ENCODE assay signal across 26 cellular contexts in the genomic region with DNA sequence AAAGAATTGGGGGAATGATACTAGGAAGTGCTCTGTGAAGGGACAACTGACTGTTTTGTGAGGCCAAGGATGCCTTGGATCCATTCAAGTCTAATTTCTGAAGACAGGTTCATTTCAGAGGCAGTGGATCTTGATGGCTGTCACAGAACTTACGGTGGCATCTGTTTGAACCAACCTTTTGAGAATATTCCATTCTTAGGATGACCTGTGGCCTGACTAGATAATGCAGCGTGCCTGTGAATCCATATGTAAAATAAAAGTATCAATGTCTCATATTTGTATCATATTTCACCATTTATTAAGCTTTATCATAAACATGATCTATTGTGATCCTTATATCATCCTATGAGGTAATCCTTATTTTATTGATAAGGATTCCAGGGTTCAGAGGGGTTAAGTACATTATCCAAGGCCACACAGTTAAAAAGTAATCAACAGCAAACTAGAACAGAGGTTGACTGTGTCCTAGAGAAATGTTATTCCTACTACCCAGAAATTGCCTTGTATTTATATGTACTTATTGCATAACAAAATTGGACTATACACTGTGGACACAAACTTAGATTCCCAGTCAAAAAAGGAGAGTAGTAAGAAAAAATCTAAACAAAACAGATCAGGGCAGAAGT. TPM values are rescaled to one million over a fixed set of nuclear protein-coding genes. Genes with fewer than 3 reads are reported as not detected.
DNase-seq lines count a peak whose midpoint lies in the region; ATAC-seq, FAIRE-seq and TF ChIP-seq lines count a peak whose summit lies in the region.
"Had no signal": no experiment of that assay in that cellular context is flagged by ENCODE, and none has a peak within 500 bp of the region (broad histone marks: within the 10 kb centered on the region; RNA-seq: fewer than 3 reads in every experiment).

No MANE protein-coding gene starts in this region.

- H3K4me3 ChIP-seq in right lobe of liver (no peak overlapping the region), kidney (ENCODE audit: low read length in 2 of 2) (no peak overlapping the region)
- H3K4me3 ChIP-seq: BLaER1, GM23338 had no signal

- no peak for FAIRE-seq in kidney (lab: Jason Lieb, UNC)
- FAIRE-seq: A204.1, D721Med, GM12891, GM18507 had no signal

- H3K9me3 ChIP-seq in right lobe of liver = no peaks in the 10 kb centered on the region
- H3K9me3 ChIP-seq in kidney (ENCODE audit: control insufficient read depth in 1 of 2, low read length in 2 of 2) = no peaks in the 10 kb centered on the region
- H3K9me3 ChIP-seq: BLaER1 had no signal

- POLR2A ChIA-PET in WTC11 (lab: Charles Lee) = no interaction called here
- POLR2A ChIA-PET in activated CD4-positive, alpha-beta T cell treated with anti-CD3 and anti-CD28 coated beads for 36 hours (lab: Charles Lee) = no interaction called here

- H3K4me3 Mint-ChIP-seq in Calu3 (ENCODE audit: low read depth, unreplicated experiment) = no peak overlapping the region
- H3K4me3 Mint-ChIP-seq in WTC11 = no peak overlapping the region
- no peak overlapping the region for H3K4me3 Mint-ChIP-seq in activated CD4-positive, alpha-beta T cell treated with anti-CD3 and anti-CD28 coated beads for 36 hours
- H3K4me3 Mint-ChIP-seq: B cell; CD4-positive, CD25-positive, alpha-beta regulatory T cell; CD8-positive, alpha-beta T cell; GM23338 had no signal

- ATAC-seq in WTC11 = no peak
- peak; percentile 80 for ATAC-seq in left lobe of liver
- ATAC-seq in right lobe of liver = peak; percentile 78 to 91 (median 84)
- no peak for ATAC-seq in HG03280 (IDR thresholded peaks at IDR 0.05; ENCODE audit: unreplicated experiment)
- ATAC-seq in activated CD4-positive, alpha-beta T cell treated with anti-CD3 and anti-CD28 coated beads for 36 hours = no peak
- ATAC-seq: CD8-positive, alpha-beta T cell; GM23338; HCT116 had no signal

- CTCF ChIA-PET in Calu3 (lab: Charles Lee) = interaction anchor here (1.0 kb wide), 1 partner anchor 14 kb away, joined by 3 read pairs; no protein-coding TSS in a partner anchor
- CTCF ChIA-PET in WTC11 (lab: Charles Lee) = no interaction called here
- CTCF ChIA-PET in activated CD4-positive, alpha-beta T cell treated with anti-CD3 and anti-CD28 coated beads for 36 hours (lab: Charles Lee) = no interaction called here

- no peak for DNase-seq in Calu3
- no peak for DNase-seq in WTC11 (ENCODE audit: low spot score)
- no peak for DNase-seq in left lobe of liver (ENCODE audit: low spot score)
- DNase-seq in right lobe of liver = no peak
- DNase-seq in kidney = no peak
- no peak for DNase-seq in HCEC 1CT
- no peak for DNase-seq in activated CD4-positive, alpha-beta T cell treated with anti-CD3 and anti-CD28 coated beads for 36 hours
- DNase-seq: Caco-2; CD4-positive, CD25-positive, alpha-beta regulatory T cell; CD8-positive, alpha-beta T cell; DMS 273 treated with DMSO at 0.1 percent for 48 hours; DMS79 treated with DMSO at 0.1 percent for 48 hours; GF-D8; H7 had no signal

- no peak for TF ChIP-seq POLR2A in right lobe of liver (IDR thresholded peaks at IDR 0.05)

- BruUV-seq in Calu3 (replicated peaks; lab: Mats Ljungman, UMichigan) = no TSS peak

- intact Hi-C loops in Calu3 (cut with micrococcal nuclease; ENCODE audit: unreplicated experiment) (no loop called here), right lobe of liver (cut with DNase I) (no loop called here), kidney (cut with DNase I) (no loop called here)
- intact Hi-C loops in activated CD4-positive, alpha-beta T cell treated with anti-CD3 and anti-CD28 coated beads for 36 hours (cut with DNase I, micrococcal nuclease) = no loop called here

- TF ChIP-seq CTCF in Calu3 (IDR thresholded peaks at IDR 0.05; ENCODE audit: unreplicated experiment) (no peak), WTC11 (IDR thresholded peaks at IDR 0.05) (no peak), right lobe of liver (IDR thresholded peaks at IDR 0.05) (peak in 1 of 4 donors; percentile 3), kidney (IDR thresholded peaks at IDR 0.05; ENCODE audit: borderline replicate concordance, extremely low read depth, insufficient read depth) (no peak)

- H3K36me3 ChIP-seq in right lobe of liver = no peaks in the 10 kb centered on the region
- no peaks in the 10 kb centered on the region for H3K36me3 ChIP-seq in kidney (ENCODE audit: control insufficient read depth in 1 of 2, insufficient read depth in 2 of 2, low read length in 2 of 2)
- H3K36me3 ChIP-seq: BLaER1 had no signal

- H3K27ac Mint-ChIP-seq in Calu3 (ENCODE audit: unreplicated experiment) (peak overlapping the region; percentile 44), WTC11 (no peak overlapping the region)
- no peak overlapping the region for H3K27ac Mint-ChIP-seq in activated CD4-positive, alpha-beta T cell treated with anti-CD3 and anti-CD28 coated beads for 36 hours
- H3K27ac Mint-ChIP-seq: B cell; CD4-positive, CD25-positive, alpha-beta regulatory T cell; CD8-positive, alpha-beta T cell; GM23338 had no signal

- WGBS in right lobe of liver (ENCODE audit: insufficient coverage, low coverage, low lambda C conversion rate, missing lambda C conversion rate) = 45% methylated on average over 2 of the region's 2 CpGs

- H3K4me1 ChIP-seq in right lobe of liver (peaks cover 0 to 82% (median 30%) of the 10 kb centered on the region in 4 donors), kidney (ENCODE audit: control insufficient read depth in 1 of 2, insufficient read depth in 1 of 2, low read depth in 1 of 2, low read length in 2 of 2) (no peaks in the 10 kb centered on the region)
- H3K4me1 ChIP-seq: BLaER1 had no signal

- H3K9ac ChIP-seq in kidney (ENCODE audit: low read length in 2 of 2) = no peak overlapping the region
- H3K9ac ChIP-seq: BLaER1 had no signal

- H3K27me3 Mint-ChIP-seq in Calu3 (ENCODE audit: unreplicated experiment) = no peaks in the 10 kb centered on the region
- peaks cover 32% of the 10 kb centered on the region for H3K27me3 Mint-ChIP-seq in WTC11 (ENCODE audit: low read depth)
- H3K27me3 Mint-ChIP-seq in activated CD4-positive, alpha-beta T cell treated with anti-CD3 and anti-CD28 coated beads for 36 hours = no peaks in the 10 kb centered on the region
- H3K27me3 Mint-ChIP-seq: B cell; CD4-positive, CD25-positive, alpha-beta regulatory T cell had no signal

- H3K9me3 Mint-ChIP-seq in Calu3 (ENCODE audit: low read depth, unreplicated experiment) (peaks cover 3% of the 10 kb centered on the region), WTC11 (peaks cover 15% of the 10 kb centered on the region)
- peaks cover 8% of the 10 kb centered on the region for H3K9me3 Mint-ChIP-seq in activated CD4-positive, alpha-beta T cell treated with anti-CD3 and anti-CD28 coated beads for 36 hours (ENCODE audit: low read depth)
- H3K9me3 Mint-ChIP-seq: CD8-positive, alpha-beta T cell had no signal

- H3K36me3 Mint-ChIP-seq in Calu3 (ENCODE audit: insufficient read depth, unreplicated experiment) (peaks cover 44% of the 10 kb centered on the region), WTC11 (peaks cover 25% of the 10 kb centered on the region)
- H3K36me3 Mint-ChIP-seq in activated CD4-positive, alpha-beta T cell treated with anti-CD3 and anti-CD28 coated beads for 36 hours (ENCODE audit: low read depth) = peaks cover 23% of the 10 kb centered on the region

- peak overlapping the region; percentile 80 to 92 (median 80) for H3K27ac ChIP-seq in right lobe of liver
- H3K27ac ChIP-seq in kidney (ENCODE audit: low read depth in 2 of 2, low read length in 2 of 2) = no peak overlapping the region
- H3K27ac ChIP-seq: 22Rv1, BLaER1, C4-2B had no signal

- H3K27me3 ChIP-seq in right lobe of liver = no peaks in the 10 kb centered on the region
- H3K27me3 ChIP-seq: BLaER1 had no signal

- peaks cover 41% of the 10 kb centered on the region for H3K4me1 Mint-ChIP-seq in Calu3 (ENCODE audit: low read depth, unreplicated experiment)
- H3K4me1 Mint-ChIP-seq in WTC11 = peaks cover 30% of the 10 kb centered on the region
- H3K4me1 Mint-ChIP-seq in activated CD4-positive, alpha-beta T cell treated with anti-CD3 and anti-CD28 coated beads for 36 hours = peaks cover 3% of the 10 kb centered on the region
- H3K4me1 Mint-ChIP-seq: B cell had no signal

TF ChIP-seq in WTC11, 78 proteins besides CTCF, POLR2A, EP300 and RAD21:
- TF ChIP-seq CREB1 (CRISPR knock-in tag; IDR thresholded peaks at IDR 0.05) (no peak), GABPB1 (CRISPR knock-in tag; IDR thresholded peaks at IDR 0.05) (peak; percentile 66)
TF ChIP-seq in WTC11: peak in this region for 1.

RNA-seq across cellular contexts. Expression of a gene that starts 34.3 kb away (rescaled TPM):
- total RNA-seq in Calu3 (2022) (186 and 239 TPM in 2 replicates), WTC11 (2021) (4.5 to 5.7 TPM (median 4.5 TPM) in 3 replicates), left lobe of liver (52.6 TPM), right lobe of liver (100 to 1,000 TPM in 1 of 6 experiments, 10 to 100 TPM in 5; 44.6 to 142 (median 60.5) TPM), kidney (10.0 TPM)
- polyA plus RNA-seq in kidney (ENCODE audit: insufficient read depth, low read depth, low replicate concordance) = 1.7 TPM
- 10 to 100 TPM; 12.1 to 16.1 TPM for total RNA-seq in activated CD4-positive, alpha-beta T cell treated with anti-CD3 and anti-CD28 coated beads for 36 hours
- total RNA-seq: G401 had no signal

Comparison
In these comparisons a context has a peak if more than half of its experiments do, and no peak if none do; other contexts are left out.
1. ATAC-seq: peak in left lobe of liver (single experiment) and right lobe of liver (4 of 4); none in WTC11 (single experiment), HG03280 (single experiment) and activated CD4-positive, alpha-beta T cell treated with anti-CD3 and anti-CD28 coated beads for 36 hours (single experiment).
2. H3K27ac ChIP-seq: peak in right lobe of liver (3 of 3); none in kidney (0 of 2).